28 cellular contexts compared by ENCODE assay signal in genomic region chr13:84847107-84847506, GRCh38.
"Had no signal": no experiment of that assay in that cellular context is flagged by ENCODE, and none has a peak within 500 bp of the region (broad histone marks: within the 10 kb centered on the region; RNA-seq: fewer than 3 reads in every experiment).

No MANE protein-coding gene starts in this region.

- H3K4me1 ChIP-seq: stomach, suprapubic skin, testis, thyroid gland, tibial artery, tibial nerve, transverse colon, upper lobe of left lung, upper lobe of right lung, uterus, vagina had no signal

- ATAC-seq: stimulated activated effector memory CD8-positive, alpha-beta T cell treated with anti-CD3 and anti-CD28 coated beads, Interleukin-12 subunit alpha, Interleukin-12 subunit beta, amount 100 ng/mL, for 72 hours; stimulated activated memory B cell treated with anti-CD40 and anti-IgM and Interleukin-4, amounts not matched to agents 10 μg/mL and 1 μg/mL and 100 μg/mL, for 72 hours; stimulated activated naive B cell treated with anti-CD40 and anti-IgM and Interleukin-4, amounts not matched to agents 10 μg/mL and 1 μg/mL and 100 μg/mL, for 72 hours; stimulated activated naive CD8-positive, alpha-beta T cell treated with anti-CD3 and anti-CD28 coated beads, Interleukin-15, amount 100 ng/mL, for 72 hours; stimulated activated naive CD8-positive, alpha-beta T cell treated with anti-CD3 and anti-CD28 coated beads, Interleukin-15, Interleukin-2, amounts not matched to agents 100 U/mL and 50 U/mL, for 24 hours; upper lobe of right lung had no signal

- H3K27ac ChIP-seq: stomach, suprapubic skin, testis, thoracic aorta, thyroid gland, tibial artery, tibial nerve, transverse colon, upper lobe of left lung, upper lobe of right lung, uterus, vagina had no signal

- H3K4me3 ChIP-seq: stomach, suprapubic skin, testis, thoracic aorta, thyroid gland, tibial artery, tibial nerve, transverse colon, upper lobe of left lung, upper lobe of right lung, uterus, vagina had no signal

- H3K27ac Mint-ChIP-seq: stimulated activated effector memory CD8-positive, alpha-beta T cell treated with anti-CD3 and anti-CD28 coated beads, Interleukin-12 subunit alpha, Interleukin-12 subunit beta, amount 100 ng/mL, for 72 hours; stimulated activated memory B cell treated with anti-CD40 and anti-IgM and Interleukin-4, amounts not matched to agents 10 μg/mL and 1 μg/mL and 100 μg/mL, for 72 hours; stimulated activated naive B cell treated with anti-CD40 and anti-IgM and Interleukin-4, amounts not matched to agents 10 μg/mL and 1 μg/mL and 100 μg/mL, for 72 hours; stimulated activated naive CD8-positive, alpha-beta T cell treated with anti-CD3 and anti-CD28 coated beads, Interleukin-15, amount 100 ng/mL, for 72 hours; stimulated activated naive CD8-positive, alpha-beta T cell treated with anti-CD3 and anti-CD28 coated beads, Interleukin-15, Interleukin-2, amounts not matched to agents 100 ng/mL and 50 ng/mL, for 24 hours; type B pancreatic cell had no signal

- H3K9me3 ChIP-seq: stomach, suprapubic skin, testis, thoracic aorta, thyroid gland, tibial artery, tibial nerve, transverse colon, upper lobe of left lung, upper lobe of right lung, uterus, vagina had no signal

- DNase-seq: stimulated activated CD4-positive, alpha-beta T cell treated with anti-CD3 and anti-CD28 coated beads, Interleukin-2, amount 100 ng/mL, for 48 hours; stimulated activated CD4-positive, alpha-beta T cell treated with anti-CD3 and anti-CD28 coated beads, Interleukin-4, amount 100 ng/mL, for 1 hour; stimulated activated CD4-positive, alpha-beta T cell treated with anti-CD3 and anti-CD28 coated beads, Interleukin-4, amount 100 ng/mL, for 24 hours; stimulated activated CD4-positive, alpha-beta T cell treated with anti-CD3 and anti-CD28 coated beads, Interleukin-4, amount 100 ng/mL, for 4 hours; stimulated activated CD8-positive, alpha-beta memory T cell treated with anti-CD3 and anti-CD28 coated beads, Interleukin-4, amount 100 ng/mL, for 48 hours; stimulated activated naive B cell treated with anti-CD40 and anti-IgM and Interleukin-4, amounts not matched to agents 10 μg/mL and 1 μg/mL and 100 μg/mL, for 72 hours; stimulated activated naive CD4-positive, alpha-beta T cell; stimulated activated naive CD4-positive, alpha-beta T cell treated with Interleukin-2 at 50 U/mL for 16 hours; stimulated activated naive CD8-positive, alpha-beta T cell treated with anti-CD3 and anti-CD28 coated beads, Interleukin-15, amount 100 ng/mL, for 72 hours; stimulated activated naive CD8-positive, alpha-beta T cell treated with anti-CD3 and anti-CD28 coated beads, Interleukin-15, Interleukin-2, amounts not matched to agents 100 U/mL and 50 U/mL, for 24 hours; stomach; substantia nigra; testis; thyroid gland; tibial artery; transverse colon; trophoblast cell; upper lobe of left lung; upper lobe of right lung; uterus had no signal

- H3K27me3 Mint-ChIP-seq: stimulated activated memory B cell treated with anti-CD40 and anti-IgM and Interleukin-4, amounts not matched to agents 10 μg/mL and 1 μg/mL and 100 μg/mL, for 72 hours; stimulated activated naive B cell treated with anti-CD40 and anti-IgM and Interleukin-4, amounts not matched to agents 10 μg/mL and 1 μg/mL and 100 μg/mL, for 72 hours; stimulated activated naive CD8-positive, alpha-beta T cell treated with anti-CD3 and anti-CD28 coated beads, Interleukin-15, amount 100 ng/mL, for 72 hours; stimulated activated naive CD8-positive, alpha-beta T cell treated with anti-CD3 and anti-CD28 coated beads, Interleukin-15, Interleukin-2, amounts not matched to agents 100 ng/mL and 50 ng/mL, for 24 hours; type B pancreatic cell had no signal

- H3K9me3 Mint-ChIP-seq: stimulated activated naive B cell treated with anti-CD40 and anti-IgM and Interleukin-4, amounts not matched to agents 10 μg/mL and 1 μg/mL and 100 μg/mL, for 72 hours; stimulated activated naive CD8-positive, alpha-beta T cell treated with anti-CD3 and anti-CD28 coated beads, Interleukin-15, amount 100 ng/mL, for 72 hours had no signal

- H3K4me3 Mint-ChIP-seq: stimulated activated effector memory CD8-positive, alpha-beta T cell treated with anti-CD3 and anti-CD28 coated beads, Interleukin-12 subunit alpha, Interleukin-12 subunit beta, amount 100 ng/mL, for 72 hours; stimulated activated memory B cell treated with anti-CD40 and anti-IgM and Interleukin-4, amounts not matched to agents 10 μg/mL and 1 μg/mL and 100 μg/mL, for 72 hours; stimulated activated naive B cell treated with anti-CD40 and anti-IgM and Interleukin-4, amounts not matched to agents 10 μg/mL and 1 μg/mL and 100 μg/mL, for 72 hours; stimulated activated naive CD8-positive, alpha-beta T cell treated with anti-CD3 and anti-CD28 coated beads, Interleukin-15, amount 100 ng/mL, for 72 hours; stimulated activated naive CD8-positive, alpha-beta T cell treated with anti-CD3 and anti-CD28 coated beads, Interleukin-15, Interleukin-2, amounts not matched to agents 100 ng/mL and 50 ng/mL, for 24 hours; type B pancreatic cell had no signal

- H3K4me1 Mint-ChIP-seq: stimulated activated effector memory CD8-positive, alpha-beta T cell treated with anti-CD3 and anti-CD28 coated beads, Interleukin-12 subunit alpha, Interleukin-12 subunit beta, amount 100 ng/mL, for 72 hours; stimulated activated memory B cell treated with anti-CD40 and anti-IgM and Interleukin-4, amounts not matched to agents 10 μg/mL and 1 μg/mL and 100 μg/mL, for 72 hours; stimulated activated naive B cell treated with anti-CD40 and anti-IgM and Interleukin-4, amounts not matched to agents 10 μg/mL and 1 μg/mL and 100 μg/mL, for 72 hours; stimulated activated naive CD8-positive, alpha-beta T cell treated with anti-CD3 and anti-CD28 coated beads, Interleukin-15, amount 100 ng/mL, for 72 hours had no signal

- H3K36me3 ChIP-seq: stomach, suprapubic skin, thoracic aorta, thyroid gland, tibial artery, tibial nerve, transverse colon, upper lobe of left lung, upper lobe of right lung, uterus, vagina had no signal

- H3K36me3 Mint-ChIP-seq: stimulated activated effector memory CD8-positive, alpha-beta T cell treated with anti-CD3 and anti-CD28 coated beads, Interleukin-12 subunit alpha, Interleukin-12 subunit beta, amount 100 ng/mL, for 72 hours; stimulated activated memory B cell treated with anti-CD40 and anti-IgM and Interleukin-4, amounts not matched to agents 10 μg/mL and 1 μg/mL and 100 μg/mL, for 72 hours; stimulated activated naive B cell treated with anti-CD40 and anti-IgM and Interleukin-4, amounts not matched to agents 10 μg/mL and 1 μg/mL and 100 μg/mL, for 72 hours; type B pancreatic cell had no signal
